Comparison of ENCODE assay signal across 1 cellular context in genomic region chr6:131322121-131322520, GRCh38.
TF ChIP-seq lines count a peak whose summit lies in the region.

No MANE protein-coding gene starts in this region.

TF ChIP-seq in WTC11, 78 proteins besides CTCF, POLR2A, EP300 and RAD21 (continued from another document):
- TF ChIP-seq E2F1 (CRISPR knock-in tag; IDR thresholded peaks at IDR 0.05) = no peak
- no peak for TF ChIP-seq EMX1 (CRISPR knock-in tag; IDR thresholded peaks at IDR 0.05)
- no peak for TF ChIP-seq IRF2 (CRISPR knock-in tag; IDR thresholded peaks at IDR 0.05; ENCODE audit: borderline replicate concordance, low read depth)
- TF ChIP-seq ZNF138 (CRISPR knock-in tag; conservative IDR thresholded peaks at IDR 0.05) = no peak
